In genomic region chr18:79511671-79512301, GRCh38 we compare ENCODE assay signal across 1 cellular context.
TF ChIP-seq lines count a peak whose summit lies in the region.

No MANE protein-coding gene starts in this region.

TF ChIP-seq in SK-N-SH treated with all-trans-retinoic acid at 6 μM for 48 hours, 23 proteins besides CTCF, POLR2A, EP300 and RAD21 (continued from another document):
- TF ChIP-seq CSRNP3 (CRISPR knock-in tag; IDR thresholded peaks at IDR 0.05), result no peak
- TF ChIP-seq ZFP30 (CRISPR knock-in tag; IDR thresholded peaks at IDR 0.05), result no peak
TF ChIP-seq in SK-N-SH treated with all-trans-retinoic acid at 6 μM for 48 hours: peak in this region for 0.
